ENCODE assay signal across 1 cellular context in the genomic region with DNA sequence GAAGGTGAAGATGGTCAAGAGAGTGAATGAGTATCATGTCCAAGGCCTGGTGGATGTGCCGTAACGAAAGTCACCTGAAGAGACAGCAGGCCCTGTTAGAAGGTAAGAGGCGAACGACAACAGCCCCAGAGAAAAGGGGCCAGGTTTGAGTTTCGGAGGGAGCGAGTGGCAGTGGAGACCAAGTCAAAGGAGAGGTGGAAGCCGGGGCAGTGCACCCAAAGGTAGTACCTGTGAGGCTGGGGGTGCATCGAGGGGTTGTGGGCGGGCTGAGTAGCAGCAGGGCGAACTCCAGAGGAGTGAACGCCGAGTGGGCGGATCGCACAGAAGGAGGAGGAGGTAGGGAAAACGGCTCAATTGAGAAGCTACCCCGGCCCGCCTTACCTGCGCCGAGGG.
TF ChIP-seq lines count a peak whose summit lies in the region.

No MANE protein-coding gene starts in this region.

TF ChIP-seq in liver, 16 proteins besides CTCF, POLR2A, EP300 and RAD21 (continued from another document):
- TF ChIP-seq REST (IDR thresholded peaks at IDR 0.05) (no peak), GABPA (IDR thresholded peaks at IDR 0.05 in 1 of 2, conservative IDR thresholded peaks at IDR 0.05 in 1 of 2) (no peak), YY1 (IDR thresholded peaks at IDR 0.05) (no peak), HNF4G (IDR thresholded peaks at IDR 0.05) (no peak)
